19 cellular contexts compared by ENCODE assay signal in the genomic region with DNA sequence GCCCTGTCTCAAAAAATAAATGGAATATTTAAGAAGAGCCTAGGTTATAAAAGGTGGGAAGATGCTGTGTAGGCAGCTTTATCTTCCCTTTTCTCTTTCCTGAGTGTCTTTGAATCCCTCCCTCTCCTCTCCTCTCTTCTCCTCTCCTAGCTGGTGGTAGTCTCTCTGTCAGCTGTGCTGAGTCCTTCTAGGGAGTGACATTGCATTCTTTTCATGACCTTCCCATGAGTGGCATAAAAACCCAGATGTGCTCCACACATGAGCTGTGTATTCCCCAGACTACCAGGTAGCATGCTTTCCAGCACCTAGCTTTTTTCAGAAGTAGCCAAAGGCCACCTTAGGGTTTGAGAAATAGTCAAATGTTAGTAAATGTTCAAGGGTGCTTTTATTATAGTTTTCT. TPM values are rescaled to one million over a fixed set of nuclear protein-coding genes. Genes with fewer than 3 reads are reported as not detected.
DNase-seq lines count a peak whose midpoint lies in the region; ATAC-seq, FAIRE-seq and TF ChIP-seq lines count a peak whose summit lies in the region.
"Had no signal": no experiment of that assay in that cellular context is flagged by ENCODE, and none has a peak within 500 bp of the region (broad histone marks: within the 10 kb centered on the region; RNA-seq: fewer than 3 reads in every experiment).

No MANE protein-coding gene starts in this region.

- no peak overlapping the region for H3K9ac ChIP-seq in trophoblast cell (ENCODE audit: low read length)

- peaks cover 15% of the 10 kb centered on the region for H3K36me3 Mint-ChIP-seq in chondrocyte (ENCODE audit: low read depth)

- no peak overlapping the region for H2BK5ac ChIP-seq in trophoblast cell (ENCODE audit: low read depth, low read length, poor library complexity)

- H3K4me2 ChIP-seq in trophoblast cell (ENCODE audit: low read length): no peak overlapping the region

- H2BK12ac ChIP-seq in trophoblast cell (ENCODE audit: low read length): no peak overlapping the region

- no peaks in the 10 kb centered on the region for H3K9me3 ChIP-seq in trophoblast cell (ENCODE audit: insufficient read depth, low read depth, low read length)
- H3K9me3 ChIP-seq: Caco-2 had no signal

- no peak overlapping the region for H4K91ac ChIP-seq in trophoblast cell (ENCODE audit: low read depth, low read length)

- no peak overlapping the region for H4K8ac ChIP-seq in trophoblast cell (ENCODE audit: low read depth, low read length)

- H3K4me1 ChIP-seq in ACC112 (ENCODE audit: control insufficient read depth, insufficient read depth, low read length, unreplicated experiment) (peaks cover 63% of the 10 kb centered on the region), trophoblast cell (ENCODE audit: control insufficient read depth in 1 of 2, insufficient read depth in 2 of 2, low read length in 2 of 2) (peaks cover 0 to 8% of the 10 kb centered on the region in 2 experiments)
- H3K4me1 ChIP-seq: Caco-2 had no signal

- H4K12ac ChIP-seq in trophoblast cell (ENCODE audit: low read depth, low read length): no peak overlapping the region

- no peak for ATAC-seq in HG03571 (IDR thresholded peaks at IDR 0.05; ENCODE audit: unreplicated experiment)
- ATAC-seq: GM12878, Panc1 had no signal

- H3K27ac Mint-ChIP-seq in chondrocyte (ENCODE audit: unreplicated experiment): peak overlapping the region; percentile 11

- no peak overlapping the region for H2AK5ac ChIP-seq in trophoblast cell (ENCODE audit: low read length)

- H2AFZ ChIP-seq in ACC112 (ENCODE audit: low read length, unreplicated experiment) (no peak overlapping the region), trophoblast cell (ENCODE audit: insufficient read depth, low read length, poor library complexity) (no peak overlapping the region)

- no peak overlapping the region for H3K23ac ChIP-seq in trophoblast cell (ENCODE audit: low read length)

- H3K79me2 ChIP-seq in ACC112 (ENCODE audit: control insufficient read depth, insufficient read depth, low read length, unreplicated experiment): peaks cover 56% of the 10 kb centered on the region
- H3K79me2 ChIP-seq in trophoblast cell (ENCODE audit: control insufficient read depth, insufficient read depth, low read length, poor library complexity): peaks cover 2% of the 10 kb centered on the region

- FAIRE-seq in HTR-8/SVneo (lab: Jason Lieb, UNC): peak; percentile 36
- FAIRE-seq: GM12878, GM18507 had no signal

- no peak for TF ChIP-seq CTCF in chondrocyte (IDR thresholded peaks at IDR 0.05)

- no peak overlapping the region for H3K4me3 Mint-ChIP-seq in chondrocyte (ENCODE audit: unreplicated experiment)

- H3K4ac ChIP-seq in trophoblast cell (ENCODE audit: low read depth, low read length): no peak overlapping the region

- peaks cover 59% of the 10 kb centered on the region for H3K4me1 Mint-ChIP-seq in chondrocyte (ENCODE audit: low read depth)

- H3K9me3 Mint-ChIP-seq in chondrocyte (ENCODE audit: low read depth): peaks cover 17% of the 10 kb centered on the region

- no peak overlapping the region for H3K14ac ChIP-seq in trophoblast cell (ENCODE audit: low read length)

- H2BK120ac ChIP-seq in trophoblast cell (ENCODE audit: insufficient read depth, low read length, poor library complexity): no peak overlapping the region

- H3K27ac ChIP-seq in ACC112 (ENCODE audit: low read depth, low read length): peak overlapping the region; percentile 6; the same call in 1 of the 2 replicates
- H3K27ac ChIP-seq in trophoblast cell (ENCODE audit: low read depth, low read length): no peak overlapping the region

- H3K4me3 ChIP-seq in ACC112 (ENCODE audit: low read depth, low read length): no peak overlapping the region
- H3K4me3 ChIP-seq in trophoblast cell (ENCODE audit: low read depth, low read length): no peak overlapping the region
- H3K4me3 ChIP-seq: GM12878 had no signal

- H3K18ac ChIP-seq in trophoblast cell (ENCODE audit: low read length): no peak overlapping the region

- no peaks in the 10 kb centered on the region for H3K79me1 ChIP-seq in trophoblast cell (ENCODE audit: low read length)

- H3K27me3 Mint-ChIP-seq in chondrocyte (ENCODE audit: low read depth): no peaks in the 10 kb centered on the region

- H3K27me3 ChIP-seq in ACC112 (ENCODE audit: insufficient read depth, low read length) (no peaks in the 10 kb centered on the region), trophoblast cell (ENCODE audit: insufficient read depth, low read length) (no peaks in the 10 kb centered on the region)

- 0 out of 2 replicates have a peak, but pooled peaks cover 3% of the 10 kb centered on the region for H3K36me3 ChIP-seq in ACC112 (ENCODE audit: insufficient read depth, low read length)
- H3K36me3 ChIP-seq in trophoblast cell (ENCODE audit: control insufficient read depth in 1 of 2, insufficient read depth in 2 of 2, low read length in 2 of 2): no peaks in the 10 kb centered on the region

- DNase-seq in HTR-8/SVneo (ENCODE audit: insufficient read length, low spot score): no peak
- no peak for DNase-seq in chondrocyte (ENCODE audit: low spot score)
- DNase-seq in trophoblast cell: peak; percentile 4 to 56
- no peak for DNase-seq in NCI-H510A treated with DMSO at 0.1 percent for 48 hours (lab: John Stamatoyannopoulos, UW)
- DNase-seq in stimulated activated CD4-positive, alpha-beta T cell treated with anti-CD3 and anti-CD28 coated beads, Interleukin-15, amount 100 ng/mL, for 24 hours: no peak
- no peak for DNase-seq in NOMO-1 treated with DMSO at 0.1 percent for 48 hours (lab: John Stamatoyannopoulos, UW; ENCODE audit: unreplicated experiment)
- DNase-seq: AML-193, Caco-2, GOT3, NCI-H1105 treated with DMSO at 0.1 percent for 48 hours, NCI-H187 treated with DMSO at 0.1 percent for 48 hours, NCI-H446 treated with DMSO at 0.1 percent for 48 hours, NCI-H774, SHP77 treated with DMSO at 0.1 percent for 48 hours had no signal

RNA-seq across cellular contexts. Expression of a gene that starts 23.6 kb away (rescaled TPM):
- 53.3 to 59.3 TPM (median 57.0 TPM) in 3 replicates for total RNA-seq in chondrocyte
- polyA plus RNA-seq in trophoblast cell (2013): 13.2 and 14.0 TPM in 2 replicates

Comparison
In these comparisons a context has a peak if more than half of its experiments do, and no peak if none do; other contexts are left out.
1. DNase-seq: peak in trophoblast cell (2 of 2); none in HTR-8/SVneo (single experiment), chondrocyte (single experiment), NCI-H510A treated with DMSO at 0.1 percent for 48 hours (single experiment), stimulated activated CD4-positive, alpha-beta T cell treated with anti-CD3 and anti-CD28 coated beads, Interleukin-15, amount 100 ng/mL, for 24 hours (single experiment) and NOMO-1 treated with DMSO at 0.1 percent for 48 hours (single experiment).